ENCODE assay signal across 8 cellular contexts in genomic region chr6:159790947-159791598, GRCh38. TPM values are rescaled to one million over a fixed set of nuclear protein-coding genes. Genes with fewer than 3 reads are reported as not detected.
DNase-seq lines count a peak whose midpoint lies in the region; ATAC-seq, FAIRE-seq and TF ChIP-seq lines count a peak whose summit lies in the region.

No MANE protein-coding gene starts in this region.

- H3K9me3 Mint-ChIP-seq in CD14-positive monocyte (no peaks in the 10 kb centered on the region), IgD-negative memory B cell (no peaks in the 10 kb centered on the region)
- H3K9me3 Mint-ChIP-seq in activated T-helper 2 cell treated with anti-CD3 and anti-CD28 coated beads, Interferon-gamma antibody, Interleukin-2, Interleukin-4, amounts not matched to agents 10 μg/mL and 5 μg/mL and 100 μg/mL, durations not matched to agents 14 hours and 24 hours and 36 hours: no peaks in the 10 kb centered on the region
- no peaks in the 10 kb centered on the region for H3K9me3 Mint-ChIP-seq in stimulated activated naive CD8-positive, alpha-beta T cell treated with anti-CD3 and anti-CD28 coated beads, Interleukin-15, amount 100 ng/mL, for 72 hours

- H3K9me3 ChIP-seq in iPS-18a (ENCODE audit: control insufficient read depth, low read depth, low read length): no peaks in the 10 kb centered on the region

- peaks cover 39 to 50% of the 10 kb centered on the region in 2 donors for H3K36me3 Mint-ChIP-seq in CD14-positive monocyte
- H3K36me3 Mint-ChIP-seq in IgD-negative memory B cell: peaks cover 3% of the 10 kb centered on the region
- H3K36me3 Mint-ChIP-seq in activated T-helper 2 cell treated with anti-CD3 and anti-CD28 coated beads, Interferon-gamma antibody, Interleukin-2, Interleukin-4, amounts not matched to agents 10 μg/mL and 5 μg/mL and 100 μg/mL, durations not matched to agents 14 hours and 24 hours and 36 hours (ENCODE audit: low read depth): peaks cover 72% of the 10 kb centered on the region

- H3K27ac Mint-ChIP-seq in CD14-positive monocyte (peak overlapping the region; percentile 95 to 98 (median 98)), IgD-negative memory B cell (peak overlapping the region; percentile 95 to 99 (median 96))
- H3K27ac Mint-ChIP-seq in activated T-helper 2 cell treated with anti-CD3 and anti-CD28 coated beads, Interferon-gamma antibody, Interleukin-2, Interleukin-4, amounts not matched to agents 10 μg/mL and 5 μg/mL and 100 μg/mL, durations not matched to agents 14 hours and 24 hours and 36 hours: peak overlapping the region; percentile 97
- H3K27ac Mint-ChIP-seq in stimulated activated naive CD8-positive, alpha-beta T cell treated with anti-CD3 and anti-CD28 coated beads, Interleukin-15, amount 100 ng/mL, for 72 hours: peak overlapping the region; percentile 97

- no peaks in the 10 kb centered on the region for H3K27me3 ChIP-seq in iPS-18a (ENCODE audit: control insufficient read depth, insufficient read depth, low read length)

- DNase-seq in CD14-positive monocyte (ENCODE audit: low spot score) (no peak), frontal cortex (ENCODE audit: low spot score in 2 of 2) (no peak)
- DNase-seq in activated T-helper 2 cell treated with anti-CD3 and anti-CD28 coated beads, Interferon-gamma antibody, Interleukin-2, Interleukin-4, amounts not matched to agents 10 μg/mL and 5 μg/mL and 100 μg/mL, durations not matched to agents 14 hours and 24 hours and 36 hours (ENCODE audit: low spot score): no peak
- DNase-seq in stimulated activated naive CD8-positive, alpha-beta T cell treated with anti-CD3 and anti-CD28 coated beads, Interleukin-15, amount 100 ng/mL, for 72 hours: peak; percentile 15 to 27

- H3K9ac ChIP-seq in iPS-18a (ENCODE audit: low read length): peak overlapping the region; percentile 93

- TF ChIP-seq CTCF in CD14-positive monocyte (IDR thresholded peaks at IDR 0.05): no peak

- intact Hi-C loops in CD14-positive monocyte (cut with micrococcal nuclease): loop anchor here in 1 of 2 donors (2.0 kb wide), 1 partner anchor 98 kb away; the partner anchor contains the start of gene SOD2
- intact Hi-C loops in activated T-helper 2 cell treated with anti-CD3 and anti-CD28 coated beads, Interferon-gamma antibody, Interleukin-2, Interleukin-4, amounts not matched to agents 10 μg/mL and 5 μg/mL and 100 μg/mL, durations not matched to agents 14 hours and 24 hours and 36 hours (cut with micrococcal nuclease): loop anchor here (2.0 kb wide), 1 partner anchor 140 kb away; no protein-coding TSS in a partner anchor

- peaks cover 10% of the 10 kb centered on the region for H3K4me1 ChIP-seq in iPS-18a (ENCODE audit: control insufficient read depth, low read depth, low read length)

- H3K4me1 Mint-ChIP-seq in CD14-positive monocyte (peaks cover 32% of the 10 kb centered on the region), IgD-negative memory B cell (peaks cover 25 to 38% (median 36%) of the 10 kb centered on the region in 3 donors)
- peaks cover 38% of the 10 kb centered on the region for H3K4me1 Mint-ChIP-seq in activated T-helper 2 cell treated with anti-CD3 and anti-CD28 coated beads, Interferon-gamma antibody, Interleukin-2, Interleukin-4, amounts not matched to agents 10 μg/mL and 5 μg/mL and 100 μg/mL, durations not matched to agents 14 hours and 24 hours and 36 hours (ENCODE audit: low read depth)
- H3K4me1 Mint-ChIP-seq in stimulated activated naive CD8-positive, alpha-beta T cell treated with anti-CD3 and anti-CD28 coated beads, Interleukin-15, amount 100 ng/mL, for 72 hours: peaks cover 67% of the 10 kb centered on the region

- H3K4me3 Mint-ChIP-seq in CD14-positive monocyte (peak overlapping the region; percentile 94 to 97), IgD-negative memory B cell (peak overlapping the region; percentile 97 to 100 (median 100))
- peak overlapping the region; percentile 96 for H3K4me3 Mint-ChIP-seq in activated T-helper 2 cell treated with anti-CD3 and anti-CD28 coated beads, Interferon-gamma antibody, Interleukin-2, Interleukin-4, amounts not matched to agents 10 μg/mL and 5 μg/mL and 100 μg/mL, durations not matched to agents 14 hours and 24 hours and 36 hours (ENCODE audit: low read depth)
- H3K4me3 Mint-ChIP-seq in stimulated activated naive CD8-positive, alpha-beta T cell treated with anti-CD3 and anti-CD28 coated beads, Interleukin-15, amount 100 ng/mL, for 72 hours: peak overlapping the region; percentile 93 to 96

- peak overlapping the region; percentile 94 for H3K4me3 ChIP-seq in iPS-18a (ENCODE audit: low read length)

- H3K27me3 Mint-ChIP-seq in CD14-positive monocyte (ENCODE audit: low read depth in 3 of 3) (peaks cover 0 to 1% (median 0%) of the 10 kb centered on the region in 3 donors), IgD-negative memory B cell (no peaks in the 10 kb centered on the region)
- H3K27me3 Mint-ChIP-seq in activated T-helper 2 cell treated with anti-CD3 and anti-CD28 coated beads, Interferon-gamma antibody, Interleukin-2, Interleukin-4, amounts not matched to agents 10 μg/mL and 5 μg/mL and 100 μg/mL, durations not matched to agents 14 hours and 24 hours and 36 hours (ENCODE audit: low read depth): no peaks in the 10 kb centered on the region
- H3K27me3 Mint-ChIP-seq in stimulated activated naive CD8-positive, alpha-beta T cell treated with anti-CD3 and anti-CD28 coated beads, Interleukin-15, amount 100 ng/mL, for 72 hours: no peaks in the 10 kb centered on the region

- H3K27ac ChIP-seq in iPS-18a (ENCODE audit: low read length): peak overlapping the region; percentile 53

- no peak for FAIRE-seq in frontal cortex (lab: Jason Lieb, UNC)

- peaks cover 46% of the 10 kb centered on the region for H3K36me3 ChIP-seq in iPS-18a (ENCODE audit: control insufficient read depth, low read depth, low read length)

- no peak for ATAC-seq in stimulated activated naive CD8-positive, alpha-beta T cell treated with anti-CD3 and anti-CD28 coated beads, Interleukin-15, amount 100 ng/mL, for 72 hours
- no peak for ATAC-seq in activated CD4-positive, CD25-positive, alpha-beta regulatory T cell treated with anti-CD3 and anti-CD28 coated beads, Interleukin-2, amount 50 U/mL, for 24 hours
- no peak for ATAC-seq in HG03097 (IDR thresholded peaks at IDR 0.05; ENCODE audit: low FRiP score, unreplicated experiment)

RNA-seq across cellular contexts. Expression of gene MRPL18, which starts 0.8 kb away (rescaled TPM):
- polyA plus RNA-seq in CD14-positive monocyte (10 to 100 TPM; 74.1 to 88.2 TPM), IgD-negative memory B cell (108 TPM)
- total RNA-seq in activated T-helper 2 cell treated with anti-CD3 and anti-CD28 coated beads, Interferon-gamma antibody, Interleukin-2, Interleukin-4, amounts not matched to agents 10 μg/mL and 5 μg/mL and 100 μg/mL, durations not matched to agents 14 hours and 24 hours and 36 hours: 96.0 and 101 TPM in 2 replicates
- 60.7 TPM for total RNA-seq in frontal cortex

RNA-seq across cellular contexts. Expression of gene TCP1, which starts 1.7 kb away (rescaled TPM):
- polyA plus RNA-seq in CD14-positive monocyte: 10 to 100 TPM; 44.5 to 69.3 TPM
- polyA plus RNA-seq in IgD-negative memory B cell: 82.7 TPM
- 431 and 438 TPM in 2 replicates for total RNA-seq in activated T-helper 2 cell treated with anti-CD3 and anti-CD28 coated beads, Interferon-gamma antibody, Interleukin-2, Interleukin-4, amounts not matched to agents 10 μg/mL and 5 μg/mL and 100 μg/mL, durations not matched to agents 14 hours and 24 hours and 36 hours
- total RNA-seq in frontal cortex: 378 TPM

RNA-seq across cellular contexts. Expression of gene PNLDC1, which starts 9.0 kb away (rescaled TPM):
- not detected for polyA plus RNA-seq in CD14-positive monocyte
- polyA plus RNA-seq in IgD-negative memory B cell: 0.89 TPM
- 0.32 and 0.74 TPM in 2 replicates for total RNA-seq in activated T-helper 2 cell treated with anti-CD3 and anti-CD28 coated beads, Interferon-gamma antibody, Interleukin-2, Interleukin-4, amounts not matched to agents 10 μg/mL and 5 μg/mL and 100 μg/mL, durations not matched to agents 14 hours and 24 hours and 36 hours
- not detected for total RNA-seq in frontal cortex

RNA-seq across cellular contexts. Expression of gene ACAT2, which starts 29.2 kb away (rescaled TPM):
- polyA plus RNA-seq in CD14-positive monocyte: 10 to 100 TPM; 19.5 to 24.4 TPM
- polyA plus RNA-seq in IgD-negative memory B cell: 23.6 TPM
- 108 and 109 TPM in 2 replicates for total RNA-seq in activated T-helper 2 cell treated with anti-CD3 and anti-CD28 coated beads, Interferon-gamma antibody, Interleukin-2, Interleukin-4, amounts not matched to agents 10 μg/mL and 5 μg/mL and 100 μg/mL, durations not matched to agents 14 hours and 24 hours and 36 hours
- 100 TPM for total RNA-seq in frontal cortex

Comparison
In these comparisons a context has a peak if more than half of its experiments do, and no peak if none do; other contexts are left out.
1. DNase-seq: peak in stimulated activated naive CD8-positive, alpha-beta T cell treated with anti-CD3 and anti-CD28 coated beads, Interleukin-15, amount 100 ng/mL, for 72 hours (2 of 2); none in CD14-positive monocyte (single experiment), activated T-helper 2 cell treated with anti-CD3 and anti-CD28 coated beads, Interferon-gamma antibody, Interleukin-2, Interleukin-4, amounts not matched to agents 10 μg/mL and 5 μg/mL and 100 μg/mL, durations not matched to agents 14 hours and 24 hours and 36 hours (single experiment) and frontal cortex (0 of 2).
2. Peak in every context shown above with its lines, with median percentiles within 50 percentile points of each other: H3K27ac Mint-ChIP-seq and H3K4me3 Mint-ChIP-seq.